Comparison of ENCODE assay signal across 2 cellular contexts in genomic region chr15:66922608-66923007, GRCh38.
TF ChIP-seq lines count a peak whose summit lies in the region.

No MANE protein-coding gene starts in this region.

TF ChIP-seq in HepG2, 621 proteins besides CTCF, POLR2A, EP300 and RAD21:
- TF ChIP-seq ZNF343 (CRISPR knock-in tag; IDR thresholded peaks at IDR 0.05) (peak; percentile 99), ZNF17 (CRISPR knock-in tag; IDR thresholded peaks at IDR 0.05) (no peak)

TF ChIP-seq in H1, 55 proteins besides CTCF, POLR2A, EP300 and RAD21:
- TF ChIP-seq, protein P1, sequence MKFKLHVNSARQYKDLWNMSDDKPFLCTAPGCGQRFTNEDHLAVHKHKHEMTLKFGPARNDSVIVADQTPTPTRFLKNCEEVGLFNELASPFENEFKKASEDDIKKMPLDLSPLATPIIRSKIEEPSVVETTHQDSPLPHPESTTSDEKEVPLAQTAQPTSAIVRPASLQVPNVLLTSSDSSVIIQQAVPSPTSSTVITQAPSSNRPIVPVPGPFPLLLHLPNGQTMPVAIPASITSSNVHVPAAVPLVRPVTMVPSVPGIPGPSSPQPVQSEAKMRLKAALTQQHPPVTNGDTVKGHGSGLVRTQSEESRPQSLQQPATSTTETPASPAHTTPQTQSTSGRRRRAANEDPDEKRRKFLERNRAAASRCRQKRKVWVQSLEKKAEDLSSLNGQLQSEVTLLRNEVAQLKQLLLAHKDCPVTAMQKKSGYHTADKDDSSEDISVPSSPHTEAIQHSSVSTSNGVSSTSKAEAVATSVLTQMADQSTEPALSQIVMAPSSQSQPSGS (IDR thresholded peaks at IDR 0.05; ENCODE audit: low read length): no peak
- no peak for TF ChIP-seq SP4 (IDR thresholded peaks at IDR 0.05; ENCODE audit: low read length)
- TF ChIP-seq BCL11A (IDR thresholded peaks at IDR 0.05; ENCODE audit: low read depth in 2 of 2, low read length in 2 of 2): no peak
- no peak for TF ChIP-seq POLR2AphosphoS5 (IDR thresholded peaks at IDR 0.05; ENCODE audit: low read depth, low read length)
- no peak for TF ChIP-seq JUND (IDR thresholded peaks at IDR 0.05; ENCODE audit: low read length)
- TF ChIP-seq CBX8 (IDR thresholded peaks at IDR 0.05; ENCODE audit: borderline replicate concordance, low read depth, low read length): no peak
- TF ChIP-seq CBX5 (IDR thresholded peaks at IDR 0.05; ENCODE audit: low read depth, low read length): no peak
- no peak for TF ChIP-seq RFX5 (IDR thresholded peaks at IDR 0.05; ENCODE audit: borderline replicate concordance, low read depth, low read length)
- TF ChIP-seq PHF8 (conservative IDR thresholded peaks at IDR 0.05; ENCODE audit: low read depth, low read length): no peak
- no peak for TF ChIP-seq CEBPB (IDR thresholded peaks at IDR 0.05; ENCODE audit: low read depth, low read length)
- no peak for TF ChIP-seq CHD2 (IDR thresholded peaks at IDR 0.05; ENCODE audit: low read length)
- no peak for TF ChIP-seq BACH1 (IDR thresholded peaks at IDR 0.05; ENCODE audit: low read length)
- no peak for TF ChIP-seq SAP30 (IDR thresholded peaks at IDR 0.05; ENCODE audit: insufficient read depth, insufficient replicate concordance, low read length)
- TF ChIP-seq TBP (IDR thresholded peaks at IDR 0.05; ENCODE audit: low read depth, low read length): no peak
- TF ChIP-seq FOSL1 (IDR thresholded peaks at IDR 0.05; ENCODE audit: insufficient read depth, low read depth, low read length): no peak
TF ChIP-seq in H1: peak in this region for 0.
